Comparison of ENCODE assay signal across 8 cellular contexts in genomic region chr2:84459944-84460429, GRCh38. TPM values are rescaled to one million over a fixed set of nuclear protein-coding genes. Genes with fewer than 3 reads are reported as not detected.
DNase-seq lines count a peak whose midpoint lies in the region; ATAC-seq and TF ChIP-seq lines count a peak whose summit lies in the region.

No MANE protein-coding gene starts in this region.

- H3K36me3 Mint-ChIP-seq in activated naive CD4-positive, alpha-beta T cell treated with anti-CD3 and anti-CD28 coated beads, Interleukin-2, amount 50 U/mL, for 24 hours, result no peaks in the 10 kb centered on the region
- peaks cover 4% of the 10 kb centered on the region for H3K36me3 Mint-ChIP-seq in activated T-helper 1 cell treated with anti-CD3 and anti-CD28 coated beads, Interleukin-12 subunit alpha, Interleukin-12 subunit beta, Interleukin-2, Interleukin-4 antibody, amounts not matched to agents 30 ng/mL and 10 ng/mL and 1 ng/mL, durations not matched to agents 14 hours and 24 hours and 36 hours (ENCODE audit: low read depth)

- peak overlapping the region; percentile 92 for H3K4me3 Mint-ChIP-seq in activated naive CD4-positive, alpha-beta T cell treated with anti-CD3 and anti-CD28 coated beads, Interleukin-2, amount 50 U/mL, for 24 hours
- H3K4me3 Mint-ChIP-seq in activated T-helper 1 cell treated with anti-CD3 and anti-CD28 coated beads, Interleukin-12 subunit alpha, Interleukin-12 subunit beta, Interleukin-2, Interleukin-4 antibody, amounts not matched to agents 30 ng/mL and 10 ng/mL and 1 ng/mL, durations not matched to agents 14 hours and 24 hours and 36 hours, result peak overlapping the region; percentile 94

- ATAC-seq in left colon, result peak; percentile 6

- no peaks in the 10 kb centered on the region for H3K27me3 ChIP-seq in transverse colon

- in situ Hi-C loops in transverse colon (cut with MboI; ENCODE audit: low pct_ligation_motif_present in 1 of 4, low pct_unique_long_range_greater_than_20kb in 1 of 4, low sequenced_read_pairs in 3 of 4), result no loop called here

- peaks cover 12 to 39% (median 29%) of the 10 kb centered on the region in 4 donors for H3K4me1 ChIP-seq in transverse colon

- H3K36me3 ChIP-seq in transverse colon, result no peaks in the 10 kb centered on the region

- WGBS in transverse colon (ENCODE audit: low coverage in 1 of 2), 2 donors, result 6 to 10% methylated on average over 3 to 4 of the region's 4 CpGs

- H3K4me3 ChIP-seq in transverse colon, result peak overlapping the region; percentile 73 to 95 (median 94)

- H3K27ac Mint-ChIP-seq in activated naive CD4-positive, alpha-beta T cell treated with anti-CD3 and anti-CD28 coated beads, Interleukin-2, amount 50 U/mL, for 24 hours, result peak overlapping the region; percentile 11
- H3K27ac Mint-ChIP-seq in activated T-helper 1 cell treated with anti-CD3 and anti-CD28 coated beads, Interleukin-12 subunit alpha, Interleukin-12 subunit beta, Interleukin-2, Interleukin-4 antibody, amounts not matched to agents 30 ng/mL and 10 ng/mL and 1 ng/mL, durations not matched to agents 14 hours and 24 hours and 36 hours, result no peak overlapping the region

- H3K4me1 Mint-ChIP-seq in activated naive CD4-positive, alpha-beta T cell treated with anti-CD3 and anti-CD28 coated beads, Interleukin-2, amount 50 U/mL, for 24 hours, result peaks cover 40% of the 10 kb centered on the region
- H3K4me1 Mint-ChIP-seq in activated T-helper 1 cell treated with anti-CD3 and anti-CD28 coated beads, Interleukin-12 subunit alpha, Interleukin-12 subunit beta, Interleukin-2, Interleukin-4 antibody, amounts not matched to agents 30 ng/mL and 10 ng/mL and 1 ng/mL, durations not matched to agents 14 hours and 24 hours and 36 hours (ENCODE audit: low read depth), result peaks cover 46% of the 10 kb centered on the region

- no peak for TF ChIP-seq POLR2A in transverse colon (IDR thresholded peaks at IDR 0.05)

- intact Hi-C loops in activated T-helper 1 cell treated with anti-CD3 and anti-CD28 coated beads, Interleukin-12 subunit alpha, Interleukin-12 subunit beta, Interleukin-2, Interleukin-4 antibody, amounts not matched to agents 30 ng/mL and 10 ng/mL and 1 ng/mL, durations not matched to agents 14 hours and 24 hours and 36 hours (cut with micrococcal nuclease), result loop anchor here (1.0 kb wide), 4 partner anchors 56 to 511 kb away; partner anchors contain the start of genes DNAH6, KCMF1 and TRABD2A
- intact Hi-C loops in left colon (cut with DNase I, micrococcal nuclease) (no loop called here), transverse colon (cut with DNase I; ENCODE audit: low total_unique reads) (no loop called here), posterior cingulate gyrus (cut with DNase I) (no loop called here)

- H3K27ac ChIP-seq in transverse colon, result peak overlapping the region; percentile 88 to 97 (median 94)

- no peaks in the 10 kb centered on the region for H3K9me3 ChIP-seq in transverse colon

- TF ChIP-seq CTCF in transverse colon (IDR thresholded peaks at IDR 0.05), result no peak

- no peaks in the 10 kb centered on the region for H3K9me3 Mint-ChIP-seq in activated naive CD4-positive, alpha-beta T cell treated with anti-CD3 and anti-CD28 coated beads, Interleukin-2, amount 50 U/mL, for 24 hours
- H3K9me3 Mint-ChIP-seq in activated T-helper 1 cell treated with anti-CD3 and anti-CD28 coated beads, Interleukin-12 subunit alpha, Interleukin-12 subunit beta, Interleukin-2, Interleukin-4 antibody, amounts not matched to agents 30 ng/mL and 10 ng/mL and 1 ng/mL, durations not matched to agents 14 hours and 24 hours and 36 hours, result peaks cover 3% of the 10 kb centered on the region

- DNase-seq in activated naive CD4-positive, alpha-beta T cell (lab: John Stamatoyannopoulos, UW), result no peak
- DNase-seq in activated T-helper 1 cell treated with anti-CD3 and anti-CD28 coated beads, Interleukin-12 subunit alpha, Interleukin-12 subunit beta, Interleukin-2, Interleukin-4 antibody, amounts not matched to agents 30 ng/mL and 10 ng/mL and 1 ng/mL, durations not matched to agents 14 hours and 24 hours and 36 hours (ENCODE audit: low spot score), result no peak
- DNase-seq in left colon, result no peak
- no peak for DNase-seq in transverse colon
- no peak for DNase-seq in HK-2 (ENCODE audit: unreplicated experiment)
- DNase-seq in AG08396 (ENCODE audit: low spot score), result no peak
- no peak for DNase-seq in posterior cingulate gyrus

- no peaks in the 10 kb centered on the region for H3K27me3 Mint-ChIP-seq in activated naive CD4-positive, alpha-beta T cell treated with anti-CD3 and anti-CD28 coated beads, Interleukin-2, amount 50 U/mL, for 24 hours
- H3K27me3 Mint-ChIP-seq in activated T-helper 1 cell treated with anti-CD3 and anti-CD28 coated beads, Interleukin-12 subunit alpha, Interleukin-12 subunit beta, Interleukin-2, Interleukin-4 antibody, amounts not matched to agents 30 ng/mL and 10 ng/mL and 1 ng/mL, durations not matched to agents 14 hours and 24 hours and 36 hours (ENCODE audit: insufficient read depth), result no peaks in the 10 kb centered on the region

- TF ChIP-seq EP300 in transverse colon (IDR thresholded peaks at IDR 0.05; ENCODE audit: low read depth), result no peak

RNA-seq across cellular contexts. Expression of gene SUCLG1, which starts 0.9 kb away (rescaled TPM):
- total RNA-seq in activated T-helper 1 cell treated with anti-CD3 and anti-CD28 coated beads, Interleukin-12 subunit alpha, Interleukin-12 subunit beta, Interleukin-2, Interleukin-4 antibody, amounts not matched to agents 30 ng/mL and 10 ng/mL and 1 ng/mL, durations not matched to agents 14 hours and 24 hours and 36 hours, result 66.6 and 73.0 TPM in 2 replicates
- total RNA-seq in left colon, result 100 to 1,000 TPM; 201 to 234 TPM
- total RNA-seq in transverse colon, result 100 to 1,000 TPM in 3 of 4 donors, 10 to 100 TPM in 1; 55.4 to 199 (median 127) TPM

RNA-seq across cellular contexts. Expression of gene DNAH6, which starts 56.3 kb away (rescaled TPM):
- 0.12 and 0.16 TPM in 2 replicates for total RNA-seq in activated T-helper 1 cell treated with anti-CD3 and anti-CD28 coated beads, Interleukin-12 subunit alpha, Interleukin-12 subunit beta, Interleukin-2, Interleukin-4 antibody, amounts not matched to agents 30 ng/mL and 10 ng/mL and 1 ng/mL, durations not matched to agents 14 hours and 24 hours and 36 hours
- total RNA-seq in left colon (1 to 10 TPM in 1 of 2 donors, under 1 TPM in 1; 0.61 to 1.3 TPM), transverse colon (1 to 10 TPM in 3 of 4 donors, under 1 TPM in 1; 1.00 to 2.9 (median 2.1) TPM)
